ENCODE assay signal across 13 cellular contexts in genomic region chr13:41622545-41623429, GRCh38.
DNase-seq lines count a peak whose midpoint lies in the region; ATAC-seq and TF ChIP-seq lines count a peak whose summit lies in the region.
"Had no signal": no experiment of that assay in that cellular context is flagged by ENCODE, and none has a peak within 500 bp of the region (broad histone marks: within the 10 kb centered on the region; RNA-seq: fewer than 3 reads in every experiment).

No MANE protein-coding gene starts in this region.

- H3K4me1 Mint-ChIP-seq in MCF 10A (ENCODE audit: insufficient read depth, unreplicated experiment) = peaks cover 18% of the 10 kb centered on the region
- peaks cover 17% of the 10 kb centered on the region for H3K4me1 Mint-ChIP-seq in mesothelial cell of epicardium
- peaks cover 2% of the 10 kb centered on the region for H3K4me1 Mint-ChIP-seq in endodermal cell

- H4K20me1 ChIP-seq in mammary epithelial cell (ENCODE audit: insufficient read depth, low read length) = no peaks in the 10 kb centered on the region

- BruUV-seq in MCF 10A (replicated peaks; lab: Mats Ljungman, UMichigan) = no TSS peak
- no TSS peak for BruUV-seq in mammary epithelial cell (replicated peaks; lab: Mats Ljungman, UMichigan)

- H3K27me3 Mint-ChIP-seq in MCF 10A (ENCODE audit: insufficient read depth, unreplicated experiment) (no peaks in the 10 kb centered on the region), mesothelial cell of epicardium (ENCODE audit: low read depth) (no peaks in the 10 kb centered on the region), endodermal cell (ENCODE audit: insufficient read depth) (no peaks in the 10 kb centered on the region)
- H3K27me3 Mint-ChIP-seq: activated naive CD4-positive, alpha-beta T cell treated with anti-CD3 and anti-CD28 coated beads, Interleukin-2, amount 10 ng/mL, durations not matched to agents 7 days and 5 days had no signal

- H3K4me3 Mint-ChIP-seq in MCF 10A (ENCODE audit: unreplicated experiment) = no peak overlapping the region
- no peak overlapping the region for H3K4me3 Mint-ChIP-seq in mesothelial cell of epicardium
- no peak overlapping the region for H3K4me3 Mint-ChIP-seq in endodermal cell
- H3K4me3 Mint-ChIP-seq: activated naive CD4-positive, alpha-beta T cell treated with anti-CD3 and anti-CD28 coated beads, Interleukin-2, amount 10 ng/mL, durations not matched to agents 7 days and 5 days had no signal

- POLR2A ChIA-PET in MCF 10A (lab: Yijun Ruan, JAX) = interaction anchor here (0.6 to 2.0 kb wide), 4 partner anchors 9 to 38 kb away, joined by 3 to 8 read pairs (median 6); no protein-coding TSS in a partner anchor

- DNase-seq in MCF 10A (ENCODE audit: unreplicated experiment) (no peak), mammary epithelial cell (no peak), epidermal melanocyte (ENCODE audit: insufficient read length, low spot score) (peak; percentile 34), mesothelial cell of epicardium (ENCODE audit: low spot score in 2 of 2, unreplicated experiment in 2 of 2) (no peak), aorta (no peak), endodermal cell (no peak)
- DNase-seq in activated CD8-positive, alpha-beta memory T cell treated with anti-CD3 and anti-CD28 coated beads for 24 hours = no peak
- DNase-seq: activated CD4-positive, alpha-beta T cell treated with anti-CD3 and anti-CD28 coated beads for 4 hours; activated naive CD4-positive, alpha-beta T cell treated with anti-CD3 and anti-CD28 coated beads, Interleukin-2, amount 10 ng/mL, durations not matched to agents 7 days and 5 days; DMS79; SK-N-SH had no signal

- H2AFZ ChIP-seq in mammary epithelial cell (ENCODE audit: low read depth, low read length) = no peak overlapping the region

- ATAC-seq in aorta (ENCODE audit: low FRiP score) (peak; percentile 90), GM21360 (IDR thresholded peaks at IDR 0.05; ENCODE audit: unreplicated experiment) (no peak)

- H3K27ac ChIP-seq in mammary epithelial cell (ENCODE audit: insufficient read depth, low read depth, low read length) (no peak overlapping the region), aorta (ENCODE audit: low read depth in 1 of 2, low read length in 2 of 2) (peak overlapping the region; percentile 88 to 92), endodermal cell (ENCODE audit: low read depth, low read length) (no peak overlapping the region)
- H3K27ac ChIP-seq: 22Rv1 had no signal

- H3K4me1 ChIP-seq in mammary epithelial cell (ENCODE audit: insufficient read depth, low read length) (peaks cover 11% of the 10 kb centered on the region), aorta (ENCODE audit: control insufficient read depth in 1 of 2, insufficient read depth in 2 of 2, low read length in 2 of 2) (peaks cover 0 to 6% of the 10 kb centered on the region in 2 donors), endodermal cell (ENCODE audit: control insufficient read depth, insufficient read depth, low read length) (no peaks in the 10 kb centered on the region)

- H3K27me3 ChIP-seq in mammary epithelial cell (ENCODE audit: insufficient read depth, low read length) (no peaks in the 10 kb centered on the region), aorta (ENCODE audit: control insufficient read depth in 1 of 2, insufficient read depth in 2 of 2, low read length in 1 of 2) (no peaks in the 10 kb centered on the region), endodermal cell (ENCODE audit: control insufficient read depth, insufficient read depth, low read length, poor library complexity, severe bottlenecking) (no peaks in the 10 kb centered on the region)

- intact Hi-C loops in MCF 10A (cut with micrococcal nuclease) (no loop called here), mammary epithelial cell (cut with micrococcal nuclease) (no loop called here), aorta (cut with DNase I) (no loop called here)

- H3K36me3 ChIP-seq in mammary epithelial cell (ENCODE audit: insufficient read depth, low read length) (no peaks in the 10 kb centered on the region), aorta (ENCODE audit: control insufficient read depth in 1 of 2, insufficient read depth in 2 of 2, low read length in 1 of 2) (no peaks in the 10 kb centered on the region), endodermal cell (ENCODE audit: control insufficient read depth, insufficient read depth, low read length) (no peaks in the 10 kb centered on the region)

- peak overlapping the region; percentile 73 for H3K27ac Mint-ChIP-seq in MCF 10A (ENCODE audit: low read depth, unreplicated experiment)
- peak overlapping the region; percentile 89 for H3K27ac Mint-ChIP-seq in mesothelial cell of epicardium
- no peak overlapping the region for H3K27ac Mint-ChIP-seq in endodermal cell
- H3K27ac Mint-ChIP-seq: activated naive CD4-positive, alpha-beta T cell treated with anti-CD3 and anti-CD28 coated beads, Interleukin-2, amount 10 ng/mL, durations not matched to agents 7 days and 5 days had no signal

- H3K4me3 ChIP-seq in mammary epithelial cell (replicated peaks in 1 of 3; ENCODE audit: insufficient read depth in 1 of 3, low read depth in 2 of 3, low read length in 3 of 3) (no peak overlapping the region), aorta (ENCODE audit: low read length in 2 of 2) (no peak overlapping the region), endodermal cell (ENCODE audit: low read length) (no peak overlapping the region)

- H3K79me2 ChIP-seq in mammary epithelial cell (ENCODE audit: insufficient read depth, low read length) = no peaks in the 10 kb centered on the region

- H3K9me3 Mint-ChIP-seq in MCF 10A (ENCODE audit: unreplicated experiment) = no peaks in the 10 kb centered on the region
- H3K9me3 Mint-ChIP-seq in mesothelial cell of epicardium = peaks cover 21% of the 10 kb centered on the region
- H3K9me3 Mint-ChIP-seq in endodermal cell = peaks cover 15% of the 10 kb centered on the region

- CTCF ChIA-PET in MCF 10A (lab: Yijun Ruan, JAX) = interaction anchor here (0.5 to 1.1 kb wide), 2 partner anchors 33 to 49 kb away, joined by 3 read pairs; no protein-coding TSS in a partner anchor
- CTCF ChIA-PET in mammary epithelial cell (lab: Charles Lee; ENCODE audit: low non-redundant PET) = no interaction called here

- H3K9me3 ChIP-seq in mammary epithelial cell (replicated peaks; ENCODE audit: insufficient read depth, low read length) = no peaks in the 10 kb centered on the region
- H3K9me3 ChIP-seq in aorta (ENCODE audit: control insufficient read depth, low read length) = no peaks in the 10 kb centered on the region
- no peaks in the 10 kb centered on the region for H3K9me3 ChIP-seq in endodermal cell (ENCODE audit: control insufficient read depth, low read length)
- H3K9me3 ChIP-seq: SK-N-SH had no signal

- 92% methylated on average over 6 of the region's 6 CpGs for WGBS in mammary epithelial cell (ENCODE audit: low coverage, missing lambda C conversion rate)
- 68 to 72% methylated on average over 6 of the region's 6 CpGs for WGBS in aorta, 2 donors
- 94 to 97% methylated on average over 2 to 6 of the region's 6 CpGs for WGBS in endodermal cell (ENCODE audit: insufficient coverage in 1 of 2, insufficient read length in 1 of 2), 2 experiments

- TF ChIP-seq CTCF in MCF 10A (IDR thresholded peaks at IDR 0.05; ENCODE audit: unreplicated experiment) (no peak), mammary epithelial cell (conservative IDR thresholded peaks at IDR 0.05 in 1 of 2, IDR thresholded peaks at IDR 0.05 in 1 of 2; ENCODE audit: extremely low read depth in 1 of 2, insufficient read depth in 1 of 2, low read depth in 1 of 2, low read length in 2 of 2) (no peak), mesothelial cell of epicardium (IDR thresholded peaks at IDR 0.05; ENCODE audit: unreplicated experiment) (no peak), endodermal cell (conservative IDR thresholded peaks at IDR 0.05) (no peak)

- H3K4me2 ChIP-seq in mammary epithelial cell (ENCODE audit: insufficient read depth, low read depth, low read length) = no peak overlapping the region
- H3K4me2 ChIP-seq: SK-N-SH had no signal

- in situ Hi-C loops in mammary epithelial cell (cut with MboI; ENCODE audit: low sequenced_read_pairs in 2 of 2) = no loop called here

- H3K36me3 Mint-ChIP-seq in MCF 10A (ENCODE audit: insufficient read depth, unreplicated experiment) (peaks cover 6% of the 10 kb centered on the region), mesothelial cell of epicardium (peaks cover 23% of the 10 kb centered on the region), endodermal cell (ENCODE audit: low read depth) (peaks cover 15% of the 10 kb centered on the region)

- H3K9ac ChIP-seq in mammary epithelial cell (ENCODE audit: insufficient read depth, low read length) = no peak overlapping the region
- no peak overlapping the region for H3K9ac ChIP-seq in endodermal cell (ENCODE audit: extremely low read depth, low read length, poor library complexity, severe bottlenecking)
- H3K9ac ChIP-seq: SK-N-SH had no signal

- dilution Hi-C loops in mammary epithelial cell (cut with HindIII; ENCODE audit: low sequenced_read_pairs) = no loop called here

Comparison
In these comparisons a context has a peak if more than half of its experiments do, and no peak if none do; other contexts are left out.
1. H3K27ac ChIP-seq: peak in aorta (2 of 2); none in mammary epithelial cell (single experiment) and endodermal cell (single experiment).